1 cellular context compared by ENCODE assay signal in genomic region chr1:230212405-230212936, GRCh38.
TF ChIP-seq lines count a peak whose summit lies in the region.

No MANE protein-coding gene starts in this region.

TF ChIP-seq in GM12878, 131 proteins besides CTCF, POLR2A, EP300 and RAD21 (continued from another document):
- no peak for TF ChIP-seq ZBTB11 (CRISPR knock-in tag; IDR thresholded peaks at IDR 0.05)
- no peak for TF ChIP-seq CBX3 (IDR thresholded peaks at IDR 0.05; ENCODE audit: borderline replicate concordance, low read depth)
- no peak for TF ChIP-seq IRF3 (IDR thresholded peaks at IDR 0.05)
- TF ChIP-seq ZNF384 (IDR thresholded peaks at IDR 0.05; ENCODE audit: borderline replicate concordance, low read depth, low read length), result peak; percentile 73
- no peak for TF ChIP-seq PML (IDR thresholded peaks at IDR 0.05; ENCODE audit: low read length)
- peak; percentile 34; the same call in 1 of the 2 replicates for TF ChIP-seq CREB1 (IDR thresholded peaks at IDR 0.05; ENCODE audit: low read depth)
- TF ChIP-seq JUNB (IDR thresholded peaks at IDR 0.05), result peak; percentile 48
- peak; percentile 69 for TF ChIP-seq IRF4 (IDR thresholded peaks at IDR 0.05; ENCODE audit: low read depth, low read length)
- TF ChIP-seq IKZF1 (conservative IDR thresholded peaks at IDR 0.05), result peak; percentile 63
- TF ChIP-seq TBL1XR1 (IDR thresholded peaks at IDR 0.05; ENCODE audit: low read depth, low read length), result peak; percentile 75; the same call in 1 of the 2 replicates
- no peak for TF ChIP-seq YBX1 (IDR thresholded peaks at IDR 0.05)
- TF ChIP-seq FOXK2 (IDR thresholded peaks at IDR 0.05), result peak; percentile 80
- TF ChIP-seq, protein P1, sequence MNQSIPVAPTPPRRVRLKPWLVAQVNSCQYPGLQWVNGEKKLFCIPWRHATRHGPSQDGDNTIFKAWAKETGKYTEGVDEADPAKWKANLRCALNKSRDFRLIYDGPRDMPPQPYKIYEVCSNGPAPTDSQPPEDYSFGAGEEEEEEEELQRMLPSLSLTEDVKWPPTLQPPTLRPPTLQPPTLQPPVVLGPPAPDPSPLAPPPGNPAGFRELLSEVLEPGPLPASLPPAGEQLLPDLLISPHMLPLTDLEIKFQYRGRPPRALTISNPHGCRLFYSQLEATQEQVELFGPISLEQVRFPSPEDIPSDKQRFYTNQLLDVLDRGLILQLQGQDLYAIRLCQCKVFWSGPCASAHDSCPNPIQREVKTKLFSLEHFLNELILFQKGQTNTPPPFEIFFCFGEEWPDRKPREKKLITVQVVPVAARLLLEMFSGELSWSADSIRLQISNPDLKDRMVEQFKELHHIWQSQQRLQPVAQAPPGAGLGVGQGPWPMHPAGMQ (IDR thresholded peaks at IDR 0.05; ENCODE audit: borderline replicate concordance), result no peak
- peak; percentile 29 to 52; a peak in 3 of 4 replicates for TF ChIP-seq BHLHE40 (IDR thresholded peaks at IDR 0.05; ENCODE audit: borderline replicate concordance in 1 of 2, low read depth in 2 of 2, low read length in 1 of 2)
- no peak for TF ChIP-seq TCF3 (IDR thresholded peaks at IDR 0.05; ENCODE audit: borderline replicate concordance, insufficient read depth, low read depth, low read length)
- peak; percentile 62 for TF ChIP-seq NBN (IDR thresholded peaks at IDR 0.05)
- no peak for TF ChIP-seq SUZ12 (IDR thresholded peaks at IDR 0.05; ENCODE audit: unreplicated experiment)
- TF ChIP-seq SP1 (IDR thresholded peaks at IDR 0.05; ENCODE audit: low read depth, low read length), result peak; percentile 13
- no peak for TF ChIP-seq SMAD1 (IDR thresholded peaks at IDR 0.05; ENCODE audit: low read depth, partially characterized antibody)
- no peak for TF ChIP-seq NR2F1 (conservative IDR thresholded peaks at IDR 0.05)
- TF ChIP-seq MEF2A (IDR thresholded peaks at IDR 0.05; ENCODE audit: insufficient read depth, low read depth, low read length), result peak; percentile 90
- TF ChIP-seq CHD4 (IDR thresholded peaks at IDR 0.05), result no peak
- TF ChIP-seq BACH1 (IDR thresholded peaks at IDR 0.05; ENCODE audit: borderline replicate concordance), result peak; percentile 85
- TF ChIP-seq ZNF622 (IDR thresholded peaks at IDR 0.05), result no peak
- peak; percentile 58; the same call in 1 of the 2 replicates for TF ChIP-seq DPF2 (IDR thresholded peaks at IDR 0.05)
- no peak for TF ChIP-seq RBBP5 (conservative IDR thresholded peaks at IDR 0.05)
